In the genomic region with DNA sequence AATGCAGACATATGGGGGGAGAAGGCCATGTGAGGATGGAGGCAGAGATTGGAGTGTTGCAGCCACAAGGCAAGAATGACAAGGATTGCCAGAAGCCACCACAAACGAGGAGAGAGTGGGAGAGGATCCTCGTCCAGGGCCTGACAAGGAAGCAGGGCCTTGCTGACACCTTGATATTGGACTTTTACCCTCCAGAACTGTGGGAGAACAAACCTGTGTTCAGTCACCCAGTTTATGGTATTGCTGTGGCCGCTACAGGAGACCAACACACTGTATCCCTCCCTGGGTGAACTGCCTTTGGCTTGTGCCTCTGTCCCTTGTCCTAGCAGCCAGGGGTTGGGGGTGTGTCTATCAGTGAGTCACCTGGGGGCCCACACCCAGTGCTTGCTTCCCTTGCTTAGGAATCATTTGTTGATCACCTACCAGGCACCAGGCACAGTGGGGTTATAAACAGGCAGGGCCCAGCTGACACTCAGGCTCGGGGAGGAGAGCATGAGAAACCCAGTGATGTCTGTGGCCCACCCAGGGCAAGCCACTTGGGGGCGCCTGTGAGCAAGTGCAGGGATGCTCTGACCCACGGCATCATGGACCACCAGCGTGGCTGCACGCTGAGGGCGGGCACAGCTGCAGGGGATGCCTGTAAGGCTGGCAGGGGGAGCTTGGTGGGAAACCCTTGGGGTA, we compare ENCODE assay signal across 8 cellular contexts. TPM values are rescaled to one million over a fixed set of nuclear protein-coding genes. Genes with fewer than 3 reads are reported as not detected.
A peak's percentile ranks its signal among the peaks of the same experiment; 100 is the strongest.
DNase-seq lines count a peak whose midpoint lies in the region; ATAC-seq and TF ChIP-seq lines count a peak whose summit lies in the region.

No MANE protein-coding gene starts in this region.

- H3K27me3 ChIP-seq in KMS-11 (ENCODE audit: insufficient read depth, low read depth): no peaks in the 10 kb centered on the region

- H3K27ac ChIP-seq in KMS-11: no peak overlapping the region

- H3K36me3 Mint-ChIP-seq in activated naive CD4-positive, alpha-beta T cell treated with anti-CD3 and anti-CD28 coated beads, Interleukin-2, amount 50 U/mL, for 72 hours: no peaks in the 10 kb centered on the region

- H3K27ac Mint-ChIP-seq in activated naive CD4-positive, alpha-beta T cell treated with anti-CD3 and anti-CD28 coated beads, Interleukin-2, amount 50 U/mL, for 72 hours: no peak overlapping the region

- no peak overlapping the region for H3K9ac ChIP-seq in KMS-11

- peak; percentile 34; the same call in 1 of the 2 replicates for TF ChIP-seq CTCF in KMS-11 (conservative IDR thresholded peaks at IDR 0.05; ENCODE audit: low read depth, low read length)
- peak; percentile 51 for TF ChIP-seq CTCF in mucosa of descending colon (IDR thresholded peaks at IDR 0.05)

- no peak overlapping the region for H2AFZ ChIP-seq in KMS-11 (ENCODE audit: low read depth)

- H3K4me1 ChIP-seq in KMS-11 (ENCODE audit: low read depth, poor library complexity, severe bottlenecking) (no peaks in the 10 kb centered on the region), mucosa of descending colon (ENCODE audit: low read depth) (no peaks in the 10 kb centered on the region)

- H3K9me3 ChIP-seq in mucosa of descending colon: no peaks in the 10 kb centered on the region

- ATAC-seq in activated naive CD4-positive, alpha-beta T cell treated with anti-CD3 and anti-CD28 coated beads, Interleukin-2, amount 50 U/mL, for 72 hours: peak; percentile 55 to 64
- ATAC-seq in mucosa of descending colon: peak; percentile 91
- ATAC-seq in HG03135 (IDR thresholded peaks at IDR 0.05; ENCODE audit: unreplicated experiment): no peak

- intact Hi-C loops in mucosa of descending colon (cut with DNase I, micrococcal nuclease): no loop called here

- H4K20me1 ChIP-seq in KMS-11 (ENCODE audit: insufficient read depth): no peaks in the 10 kb centered on the region

- H3K4me3 ChIP-seq in KMS-11 (IDR thresholded peaks at IDR 0.05; ENCODE audit: insufficient read depth, low read depth, low read length) (no peak overlapping the region), mucosa of descending colon (no peak overlapping the region)

- no peaks in the 10 kb centered on the region for H3K9me3 Mint-ChIP-seq in activated naive CD4-positive, alpha-beta T cell treated with anti-CD3 and anti-CD28 coated beads, Interleukin-2, amount 50 U/mL, for 72 hours

- DNase-seq in EL (peak; percentile 25), mucosa of descending colon (peak; percentile 51 to 64 (median 54)), mucosa of gallbladder (ENCODE audit: low spot score) (no peak), NCI-H2107 treated with DMSO at 0.1 percent for 48 hours (lab: John Stamatoyannopoulos, UW; ENCODE audit: unreplicated experiment) (no peak)
- DNase-seq in activated naive CD4-positive, alpha-beta T cell treated with anti-CD3 and anti-CD28 coated beads, Interleukin-2, amount 50 U/mL, for 72 hours (ENCODE audit: low spot score in 2 of 2): peak in 1 of 2 donors; percentile 75
- no peak for DNase-seq in central memory CD4-positive, alpha-beta T cell

- H3K79me2 ChIP-seq in KMS-11 (ENCODE audit: insufficient read depth, low read depth): no peaks in the 10 kb centered on the region

- H3K36me3 ChIP-seq in KMS-11 (ENCODE audit: insufficient read depth): no peaks in the 10 kb centered on the region
- H3K36me3 ChIP-seq in mucosa of descending colon (ENCODE audit: low read depth): no peaks in the 10 kb centered on the region

- H3K4me2 ChIP-seq in KMS-11: no peak overlapping the region

RNA-seq across cellular contexts. Expression of gene TMEM185B, which starts 17.2 kb away (rescaled TPM):
- 10 to 100 TPM; 11.9 to 22.5 TPM for total RNA-seq in activated naive CD4-positive, alpha-beta T cell treated with anti-CD3 and anti-CD28 coated beads, Interleukin-2, amount 50 U/mL, for 72 hours
- total RNA-seq in mucosa of descending colon (10 to 100 TPM; 13.6 to 19.0 (median 14.2) TPM), mucosa of gallbladder (21.6 TPM)

RNA-seq across cellular contexts. Expression of gene RALB, which starts 46.6 kb away (rescaled TPM):
- 10 to 100 TPM; 25.9 to 66.7 TPM for total RNA-seq in activated naive CD4-positive, alpha-beta T cell treated with anti-CD3 and anti-CD28 coated beads, Interleukin-2, amount 50 U/mL, for 72 hours
- 10 to 100 TPM; 75.1 to 83.8 (median 80.8) TPM for total RNA-seq in mucosa of descending colon
- total RNA-seq in mucosa of gallbladder: 48.1 TPM

Comparison
In these comparisons a context has a peak if more than half of its experiments do, and no peak if none do; other contexts are left out.
1. DNase-seq: peak in EL (single experiment) and mucosa of descending colon (3 of 3); none in mucosa of gallbladder (single experiment), central memory CD4-positive, alpha-beta T cell (single experiment) and NCI-H2107 treated with DMSO at 0.1 percent for 48 hours (single experiment).